In the genomic region with DNA sequence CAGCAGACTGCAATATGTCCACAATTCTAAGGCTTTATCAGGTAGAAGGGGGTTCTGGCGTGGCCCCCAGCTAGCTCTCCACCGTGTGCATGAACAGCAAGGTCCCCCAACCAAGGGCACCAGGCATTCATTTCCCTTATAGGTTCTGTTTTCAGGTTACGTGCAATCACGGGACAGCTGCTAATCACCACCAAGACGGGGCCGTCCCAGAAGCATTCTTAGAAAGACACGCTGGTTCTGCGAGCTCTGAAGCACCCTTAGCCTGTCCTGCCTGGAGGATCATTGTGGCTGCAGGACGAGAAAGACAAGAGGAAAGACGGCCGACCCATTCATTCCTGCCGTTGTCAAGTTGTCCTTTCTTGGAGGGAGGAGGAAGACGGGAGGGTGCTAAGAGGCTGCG, we compare ENCODE assay signal across 22 cellular contexts.
DNase-seq lines count a peak whose midpoint lies in the region; ATAC-seq, FAIRE-seq and TF ChIP-seq lines count a peak whose summit lies in the region.
"Had no signal": no experiment of that assay in that cellular context is flagged by ENCODE, and none has a peak within 500 bp of the region (broad histone marks: within the 10 kb centered on the region; RNA-seq: fewer than 3 reads in every experiment).

No MANE protein-coding gene starts in this region.

- H3K4me2 ChIP-seq in Karpas-422 (ENCODE audit: low read depth, low read length, poor library complexity, severe bottlenecking) = peak overlapping the region; percentile 49

- intact Hi-C loops in Caco-2 (cut with micrococcal nuclease; ENCODE audit: unreplicated experiment) = no loop called here

- H3K27ac ChIP-seq in Karpas-422 (ENCODE audit: low read length) (no peak overlapping the region), epithelial cell of prostate (peak overlapping the region; percentile 81), WERI-Rb-1 (no peak overlapping the region)
- H3K27ac ChIP-seq: right atrium auricular region had no signal

- H3K36me3 ChIP-seq in Caco-2 (ENCODE audit: control insufficient read depth, insufficient read depth, low read length) (peaks cover 2% of the 10 kb centered on the region; the same call in 1 of the 2 replicates), Karpas-422 (ENCODE audit: insufficient read depth, low read length) (no peaks in the 10 kb centered on the region), WERI-Rb-1 (peaks cover 3% of the 10 kb centered on the region)
- H3K36me3 ChIP-seq: right atrium auricular region had no signal

- H3K9ac ChIP-seq in Karpas-422 (ENCODE audit: low read length) = no peak overlapping the region

- no peaks in the 10 kb centered on the region for H3K9me3 ChIP-seq in Caco-2
- no peaks in the 10 kb centered on the region; the same call in 1 of the 2 replicates for H3K9me3 ChIP-seq in Karpas-422 (ENCODE audit: low read length)
- peaks cover 4% of the 10 kb centered on the region for H3K9me3 ChIP-seq in WERI-Rb-1 (ENCODE audit: severe bottlenecking)

- H3K4me1 ChIP-seq in Caco-2 (peaks cover 53% of the 10 kb centered on the region), Karpas-422 (ENCODE audit: low read length) (peaks cover 58% of the 10 kb centered on the region)

- H4K20me1 ChIP-seq in Karpas-422 (ENCODE audit: insufficient read depth, low read depth, low read length) = no peaks in the 10 kb centered on the region

- CTCF ChIA-PET in Caco-2 (lab: Charles Lee) = no interaction called here

- H3K79me2 ChIP-seq in Karpas-422 (ENCODE audit: low read length) = no peaks in the 10 kb centered on the region

- peak overlapping the region; percentile 70 for H3K27ac Mint-ChIP-seq in Caco-2 (ENCODE audit: unreplicated experiment)
- H3K27ac Mint-ChIP-seq: activated naive CD4-positive, alpha-beta T cell treated with anti-CD3 and anti-CD28 coated beads, Interleukin-2, amount 50 U/mL, for 24 hours; CD14-positive monocyte had no signal

- peaks cover 37% of the 10 kb centered on the region for H3K36me3 Mint-ChIP-seq in Caco-2 (ENCODE audit: insufficient read depth, unreplicated experiment)
- H3K36me3 Mint-ChIP-seq: activated naive CD4-positive, alpha-beta T cell treated with anti-CD3 and anti-CD28 coated beads, Interleukin-2, amount 50 U/mL, for 24 hours; CD14-positive monocyte had no signal

- H3K4me1 Mint-ChIP-seq in Caco-2 (ENCODE audit: low read depth, unreplicated experiment) = peaks cover 52% of the 10 kb centered on the region
- H3K4me1 Mint-ChIP-seq: activated naive CD4-positive, alpha-beta T cell treated with anti-CD3 and anti-CD28 coated beads, Interleukin-2, amount 50 U/mL, for 24 hours; CD14-positive monocyte had no signal

- FAIRE-seq in GM19239 (lab: Jason Lieb, UNC) = no peak
- FAIRE-seq: frontal cortex, K562 had no signal

- ATAC-seq in GM19023 (IDR thresholded peaks at IDR 0.05; ENCODE audit: unreplicated experiment) = peak; percentile 7
- ATAC-seq: K562 had no signal

- BruUV-seq in Caco-2 (replicated peaks; lab: Mats Ljungman, UMichigan) = no TSS peak

- H3K9me3 Mint-ChIP-seq in Caco-2 (ENCODE audit: unreplicated experiment) = peaks cover 6% of the 10 kb centered on the region
- H3K9me3 Mint-ChIP-seq: activated naive CD4-positive, alpha-beta T cell treated with anti-CD3 and anti-CD28 coated beads, Interleukin-2, amount 50 U/mL, for 24 hours; activated T-cell treated with anti-CD3 and anti-CD28 coated beads, Interleukin-2, amount 50 U/mL, for 4 hours had no signal

- POLR2A ChIA-PET in Caco-2 (lab: Charles Lee) = no interaction called here

- no peak overlapping the region for H3K4me3 Mint-ChIP-seq in Caco-2 (ENCODE audit: unreplicated experiment)
- H3K4me3 Mint-ChIP-seq: activated naive CD4-positive, alpha-beta T cell treated with anti-CD3 and anti-CD28 coated beads, Interleukin-2, amount 50 U/mL, for 24 hours; activated T-cell treated with anti-CD3 and anti-CD28 coated beads, Interleukin-2, amount 50 U/mL, for 4 hours; CD14-positive monocyte had no signal

- H3K9me2 ChIP-seq in Karpas-422 (replicated peaks; ENCODE audit: insufficient read depth, low read length) = no peaks in the 10 kb centered on the region

- no peak for TF ChIP-seq CTCF in Caco-2 (IDR thresholded peaks at IDR 0.05; ENCODE audit: insufficient read depth in 1 of 2, low read depth in 1 of 2, low read length in 1 of 2, severe bottlenecking in 1 of 2, unreplicated experiment in 1 of 2)
- no peak for TF ChIP-seq CTCF in WERI-Rb-1 (IDR thresholded peaks at IDR 0.05; ENCODE audit: low read depth, low read length)

- no peak overlapping the region for H3K4me3 ChIP-seq in Caco-2 (ENCODE audit: low read depth, low read length)
- no peak overlapping the region for H3K4me3 ChIP-seq in Karpas-422 (ENCODE audit: low read length)
- H3K4me3 ChIP-seq in WERI-Rb-1 (ENCODE audit: low read depth, low read length) = no peak overlapping the region
- H3K4me3 ChIP-seq: K562, lung, right atrium auricular region had no signal

- DNase-seq in Caco-2 = no peak
- peak; percentile 44 for DNase-seq in Karpas-422
- no peak for DNase-seq in epithelial cell of prostate (ENCODE audit: low read depth, low spot score)
- no peak for DNase-seq in activated gamma-delta T cell treated with Interleukin-2 at 50 U/mL for 16 hours
- no peak for DNase-seq in GM19239 (ENCODE audit: insufficient read length, low spot score)
- no peak for DNase-seq in amniotic stem cell (lab: John Stamatoyannopoulos, UW)
- no peak for DNase-seq in WERI-Rb-1
- DNase-seq: activated CD8-positive, alpha-beta memory T cell treated with anti-CD3 and anti-CD28 coated beads for 24 hours; activated T-cell treated with anti-CD3 and anti-CD28 coated beads, Interleukin-2, amount 50 U/mL, for 4 hours; cerebellar nuclear complex; DMS 273 treated with DMSO at 0.1 percent for 48 hours; NCI-H1048; NCI-H2029; NCI-H446; SW 1271 had no signal

- H3K27me3 ChIP-seq in Caco-2 (replicated peaks; ENCODE audit: control insufficient read depth, insufficient read depth, low read length) = no peaks in the 10 kb centered on the region
- H3K27me3 ChIP-seq in Karpas-422 (ENCODE audit: low read length) = no peaks in the 10 kb centered on the region
- H3K27me3 ChIP-seq in WERI-Rb-1 (ENCODE audit: insufficient read depth, low read depth, severe bottlenecking) = no peaks in the 10 kb centered on the region
- H3K27me3 ChIP-seq: right atrium auricular region had no signal

- H3K27me3 Mint-ChIP-seq in Caco-2 (ENCODE audit: insufficient read depth, unreplicated experiment) = no peaks in the 10 kb centered on the region
- H3K27me3 Mint-ChIP-seq: activated naive CD4-positive, alpha-beta T cell treated with anti-CD3 and anti-CD28 coated beads, Interleukin-2, amount 50 U/mL, for 24 hours had no signal

- no peak overlapping the region for H2AFZ ChIP-seq in Karpas-422 (ENCODE audit: low read length)
